Comparison of ENCODE assay signal across 8 cellular contexts in the genomic region with DNA sequence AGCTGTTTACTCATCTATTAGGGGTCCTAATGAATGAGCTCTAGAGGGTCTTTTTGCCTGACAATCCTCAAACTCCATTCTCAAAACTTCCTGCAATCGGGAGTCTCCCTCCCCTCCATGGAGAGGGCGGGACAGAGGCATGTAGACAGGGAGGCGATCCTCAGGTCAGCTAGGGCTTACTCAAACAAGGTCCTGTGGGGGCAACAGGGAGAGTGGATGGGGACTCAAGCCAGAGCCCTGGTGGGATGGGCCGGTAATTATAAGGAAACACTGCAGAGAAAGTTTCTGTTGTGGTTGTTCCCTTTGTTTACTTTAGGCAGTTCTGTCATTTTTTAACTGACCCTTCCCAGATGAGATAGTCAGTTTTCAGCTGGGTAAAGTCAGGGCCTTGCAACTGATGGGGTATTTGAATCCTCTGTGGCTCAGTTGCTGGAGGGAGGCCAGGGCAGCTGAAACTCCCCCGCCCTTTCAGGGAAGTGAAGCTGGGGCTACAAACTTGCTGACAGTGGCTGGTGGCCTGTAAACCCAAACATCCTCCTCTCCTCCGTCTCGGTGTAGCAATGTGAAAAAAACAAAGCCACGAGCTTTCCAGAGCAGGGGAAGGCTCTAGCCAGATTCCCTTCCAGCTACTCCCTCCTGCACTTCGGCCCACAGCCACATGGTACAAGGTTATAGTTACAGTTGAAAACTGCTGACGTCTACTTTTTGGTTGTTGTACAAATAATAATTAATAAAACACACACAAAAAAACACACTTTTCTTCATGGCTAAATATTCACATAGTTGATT. TPM values are rescaled to one million over a fixed set of nuclear protein-coding genes. Genes with fewer than 3 reads are reported as not detected.
DNase-seq lines count a peak whose midpoint lies in the region; ATAC-seq and TF ChIP-seq lines count a peak whose summit lies in the region.
"Not testable (repeated sequence)": the region's sequence is repeated elsewhere in the genome, so short reads cannot be mapped to it uniquely, and the experiment has no call there.

No MANE protein-coding gene starts in this region.

- not testable (repeated sequence) for H3K4me3 ChIP-seq in astrocyte of the spinal cord (ENCODE audit: low read depth, low read length); thyroid gland (replicated peaks in 1 of 3)
- peak overlapping the region in 1 of 12 donors; percentile 3 for H3K4me3 ChIP-seq in heart left ventricle

- peaks cover 0 to 12% (median 0%) of the 10 kb centered on the region in 12 donors for H3K4me1 ChIP-seq in heart left ventricle
- not testable (repeated sequence) for H3K4me1 ChIP-seq in thyroid gland

- H3K27ac ChIP-seq in heart left ventricle, result peak overlapping the region in 6 of 12 donors; percentile 13 to 63 (median 48)
- peak overlapping the region in 1 of 3 donors; percentile 22 for H3K27ac ChIP-seq in thyroid gland

- not testable (repeated sequence) for H3K27me3 ChIP-seq in heart left ventricle, thyroid gland

- H3K36me3 ChIP-seq in heart left ventricle, thyroid gland: not testable (repeated sequence)

- H3K9me3 ChIP-seq in heart left ventricle, thyroid gland: not testable (repeated sequence)

- H3K4me1 Mint-ChIP-seq in natural killer cell treated with Interleukin-12 subunit alpha and Interleukin-12 subunit beta and Interleukin-15 and Interleukin-18, amount 100 ng/mL, for 72 hours (ENCODE audit: low read depth in 2 of 2), result not testable (repeated sequence)

- H3K4me3 Mint-ChIP-seq in natural killer cell treated with Interleukin-12 subunit alpha and Interleukin-12 subunit beta and Interleukin-15 and Interleukin-18, amount 100 ng/mL, for 72 hours, result not testable (repeated sequence)

- not testable (repeated sequence) for TF ChIP-seq POLR2A in heart left ventricle (IDR thresholded peaks at IDR 0.05); thyroid gland (IDR thresholded peaks at IDR 0.05)

- not testable (repeated sequence) for H3K9me3 Mint-ChIP-seq in natural killer cell treated with Interleukin-12 subunit alpha and Interleukin-12 subunit beta and Interleukin-15 and Interleukin-18, amount 100 ng/mL, for 72 hours

- peak; percentile 64 for DNase-seq in EL
- peak; percentile 80 for DNase-seq in RPMI8226
- peak; percentile 78 for DNase-seq in astrocyte of the spinal cord (ENCODE audit: low read depth, low spot score)
- peak; percentile 58 to 82 (median 68) for DNase-seq in heart left ventricle
- not testable (repeated sequence) for DNase-seq in natural killer cell treated with Interleukin-12 subunit alpha and Interleukin-12 subunit beta and Interleukin-15 and Interleukin-18, amount 100 ng/mL, for 72 hours (ENCODE audit: low spot score)
- DNase-seq in thyroid gland, result peak; percentile 58 to 64

- ATAC-seq in GM21723 (IDR thresholded peaks at IDR 0.05; ENCODE audit: unreplicated experiment) (peak; percentile 71), HG03432 (IDR thresholded peaks at IDR 0.05; ENCODE audit: unreplicated experiment) (peak; percentile 85), heart left ventricle (peak; percentile 89 to 95 (median 94))
- peak; percentile 68 to 76 for ATAC-seq in natural killer cell treated with Interleukin-12 subunit alpha and Interleukin-12 subunit beta and Interleukin-15 and Interleukin-18, amount 100 ng/mL, for 72 hours

- not testable (repeated sequence) for H3K27me3 Mint-ChIP-seq in natural killer cell treated with Interleukin-12 subunit alpha and Interleukin-12 subunit beta and Interleukin-15 and Interleukin-18, amount 100 ng/mL, for 72 hours

- WGBS in heart left ventricle, 4 donors, result 26 to 50% (median 34%) methylated on average over 3 to 9 of the region's 10 CpGs
- WGBS in thyroid gland, 2 donors, result 33 to 45% methylated on average over 2 to 7 of the region's 10 CpGs

- H3K27ac Mint-ChIP-seq in natural killer cell treated with Interleukin-12 subunit alpha and Interleukin-12 subunit beta and Interleukin-15 and Interleukin-18, amount 100 ng/mL, for 72 hours, result not testable (repeated sequence)

- in situ Hi-C loops in astrocyte of the spinal cord (cut with HindIII; ENCODE audit: low sequenced_read_pairs), result not testable (repeated sequence)

- intact Hi-C loops in heart left ventricle (cut with DNase I); thyroid gland (cut with DNase I): not testable (repeated sequence)

- TF ChIP-seq CTCF in astrocyte of the spinal cord (IDR thresholded peaks at IDR 0.05; ENCODE audit: low read depth, low read length); heart left ventricle (IDR thresholded peaks at IDR 0.05); thyroid gland (IDR thresholded peaks at IDR 0.05): not testable (repeated sequence)

- not testable (repeated sequence) for H3K36me3 Mint-ChIP-seq in natural killer cell treated with Interleukin-12 subunit alpha and Interleukin-12 subunit beta and Interleukin-15 and Interleukin-18, amount 100 ng/mL, for 72 hours

RNA-seq across cellular contexts. Expression of gene SEC22B, which starts 44.5 kb away (rescaled TPM):
- total RNA-seq in heart left ventricle (10 to 100 TPM; 10.6 to 19.3 (median 15.4) TPM), thyroid gland (10 to 100 TPM; 36.9 to 49.5 (median 44.9) TPM)
- 10 to 100 TPM; 10.7 to 20.4 TPM for polyA plus RNA-seq in heart left ventricle
- 10 to 100 TPM; 23.9 to 29.7 TPM for total RNA-seq in natural killer cell treated with Interleukin-12 subunit alpha and Interleukin-12 subunit beta and Interleukin-15 and Interleukin-18, amount 100 ng/mL, for 72 hours
